In the genomic region with DNA sequence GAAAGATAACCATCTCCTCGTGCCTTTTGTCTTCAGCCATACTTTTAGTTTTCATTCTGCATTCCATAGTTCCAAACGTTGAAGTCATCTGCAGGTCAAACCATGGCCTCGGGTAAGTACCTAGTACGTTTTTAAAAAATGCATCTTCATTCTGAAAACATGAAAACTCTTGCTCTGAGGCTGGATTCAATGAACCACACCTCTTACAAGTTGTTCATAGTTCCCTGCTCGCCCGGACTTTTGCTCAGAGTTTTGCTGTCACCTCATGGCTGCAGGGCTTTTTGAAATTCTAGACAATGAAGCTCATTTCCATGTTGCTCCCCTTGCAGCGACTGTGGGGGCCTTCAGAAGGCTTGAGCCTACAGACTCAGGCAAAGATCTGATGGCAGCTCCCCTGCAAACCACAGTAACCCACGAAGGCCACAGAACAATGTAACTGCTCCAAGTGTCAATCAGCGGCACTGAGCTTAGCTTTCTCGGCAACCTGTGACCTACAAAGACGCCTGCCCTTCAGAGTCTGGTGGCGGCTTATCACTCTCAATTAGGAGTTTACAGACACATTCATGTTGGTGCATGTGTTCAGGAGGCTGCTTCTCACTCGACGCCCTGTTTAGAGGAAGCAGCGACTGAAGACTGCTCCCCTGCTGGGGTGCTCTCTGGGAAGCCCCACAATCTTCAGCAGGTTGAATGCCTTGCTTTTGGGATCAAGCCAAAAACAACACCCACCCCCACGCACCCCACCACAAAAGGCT, we compare ENCODE assay signal across 1 cellular context.
TF ChIP-seq lines count a peak whose summit lies in the region.

No MANE protein-coding gene starts in this region.

TF ChIP-seq in HEK293, 187 proteins besides CTCF, POLR2A, EP300 and RAD21 (continued from another document and continues in another):
- TF ChIP-seq, protein P1, sequence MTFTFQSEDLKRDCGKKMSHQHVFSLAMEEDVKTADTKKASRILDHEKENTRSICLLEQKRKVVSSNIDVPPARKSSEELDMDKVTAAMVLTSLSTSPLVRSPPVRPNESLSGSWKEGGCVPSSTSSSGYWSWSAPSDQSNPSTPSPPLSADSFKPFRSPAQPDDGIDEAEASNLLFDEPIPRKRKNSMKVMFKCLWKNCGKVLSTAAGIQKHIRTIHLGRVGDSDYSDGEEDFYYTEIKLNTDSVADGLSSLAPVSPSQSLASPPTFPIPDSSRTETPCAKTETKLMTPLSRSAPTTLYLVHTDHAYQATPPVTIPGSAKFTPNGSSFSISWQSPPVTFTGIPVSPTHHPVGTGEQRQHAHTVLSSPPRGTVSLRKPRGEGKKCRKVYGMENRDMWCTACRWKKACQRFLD (tag by site-specific recombination; IDR thresholded peaks at IDR 0.05): no peak
- no peak for TF ChIP-seq ZNF664 (tag by site-specific recombination; IDR thresholded peaks at IDR 0.05)
- no peak for TF ChIP-seq ZNF138 (tag by site-specific recombination; IDR thresholded peaks at IDR 0.05; ENCODE audit: borderline replicate concordance)
- TF ChIP-seq ZNF791 (tag by site-specific recombination; IDR thresholded peaks at IDR 0.05): no peak
- TF ChIP-seq ZNF521 (tag by site-specific recombination; IDR thresholded peaks at IDR 0.05): no peak
- TF ChIP-seq ZNF658 (tag by site-specific recombination; IDR thresholded peaks at IDR 0.05): no peak
- no peak for TF ChIP-seq ZNF10 (tag by site-specific recombination; IDR thresholded peaks at IDR 0.05)
- peak; percentile 28; the same call in 1 of the 2 replicates for TF ChIP-seq SCRT1 (tag by site-specific recombination; IDR thresholded peaks at IDR 0.05; ENCODE audit: borderline replicate concordance)
- TF ChIP-seq ZNF366 (tag by site-specific recombination; conservative IDR thresholded peaks at IDR 0.05): no peak
- TF ChIP-seq, protein P2, sequence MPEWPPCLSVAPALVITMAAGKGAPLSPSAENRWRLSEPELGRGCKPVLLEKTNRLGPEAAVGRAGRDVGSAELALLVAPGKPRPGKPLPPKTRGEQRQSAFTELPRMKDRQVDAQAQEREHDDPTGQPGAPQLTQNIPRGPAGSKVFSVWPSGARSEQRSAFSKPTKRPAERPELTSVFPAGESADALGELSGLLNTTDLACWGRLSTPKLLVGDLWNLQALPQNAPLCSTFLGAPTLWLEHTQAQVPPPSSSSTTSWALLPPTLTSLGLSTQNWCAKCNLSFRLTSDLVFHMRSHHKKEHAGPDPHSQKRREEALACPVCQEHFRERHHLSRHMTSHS (tag by site-specific recombination; IDR thresholded peaks at IDR 0.05): no peak
- no peak for TF ChIP-seq ZNF624 (tag by site-specific recombination; IDR thresholded peaks at IDR 0.05)
- TF ChIP-seq, protein P3, sequence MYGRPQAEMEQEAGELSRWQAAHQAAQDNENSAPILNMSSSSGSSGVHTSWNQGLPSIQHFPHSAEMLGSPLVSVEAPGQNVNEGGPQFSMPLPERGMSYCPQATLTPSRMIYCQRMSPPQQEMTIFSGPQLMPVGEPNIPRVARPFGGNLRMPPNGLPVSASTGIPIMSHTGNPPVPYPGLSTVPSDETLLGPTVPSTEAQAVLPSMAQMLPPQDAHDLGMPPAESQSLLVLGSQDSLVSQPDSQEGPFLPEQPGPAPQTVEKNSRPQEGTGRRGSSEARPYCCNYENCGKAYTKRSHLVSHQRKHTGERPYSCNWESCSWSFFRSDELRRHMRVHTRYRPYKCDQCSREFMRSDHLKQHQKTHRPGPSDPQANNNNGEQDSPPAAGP (tag by site-specific recombination; IDR thresholded peaks at IDR 0.05): no peak
- no peak for TF ChIP-seq ZBTB48 (tag by site-specific recombination; IDR thresholded peaks at IDR 0.05)
- TF ChIP-seq, protein P4, sequence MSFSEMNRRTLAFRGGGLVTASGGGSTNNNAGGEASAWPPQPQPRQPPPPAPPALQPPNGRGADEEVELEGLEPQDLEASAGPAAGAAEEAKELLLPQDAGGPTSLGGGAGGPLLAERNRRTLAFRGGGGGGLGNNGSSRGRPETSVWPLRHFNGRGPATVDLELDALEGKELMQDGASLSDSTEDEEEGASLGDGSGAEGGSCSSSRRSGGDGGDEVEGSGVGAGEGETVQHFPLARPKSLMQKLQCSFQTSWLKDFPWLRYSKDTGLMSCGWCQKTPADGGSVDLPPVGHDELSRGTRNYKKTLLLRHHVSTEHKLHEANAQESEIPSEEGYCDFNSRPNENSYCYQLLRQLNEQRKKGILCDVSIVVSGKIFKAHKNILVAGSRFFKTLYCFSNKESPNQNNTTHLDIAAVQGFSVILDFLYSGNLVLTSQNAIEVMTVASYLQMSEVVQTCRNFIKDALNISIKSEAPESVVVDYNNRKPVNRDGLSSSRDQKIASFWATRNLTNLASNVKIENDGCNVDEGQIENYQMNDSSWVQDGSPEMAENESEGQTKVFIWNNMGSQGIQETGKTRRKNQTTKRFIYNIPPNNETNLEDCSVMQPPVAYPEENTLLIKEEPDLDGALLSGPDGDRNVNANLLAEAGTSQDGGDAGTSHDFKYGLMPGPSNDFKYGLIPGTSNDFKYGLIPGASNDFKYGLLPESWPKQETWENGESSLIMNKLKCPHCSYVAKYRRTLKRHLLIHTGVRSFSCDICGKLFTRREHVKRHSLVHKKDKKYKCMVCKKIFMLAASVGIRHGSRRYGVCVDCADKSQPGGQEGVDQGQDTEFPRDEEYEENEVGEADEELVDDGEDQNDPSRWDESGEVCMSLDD (tag by site-specific recombination; IDR thresholded peaks at IDR 0.05): no peak
- TF ChIP-seq, protein P5, sequence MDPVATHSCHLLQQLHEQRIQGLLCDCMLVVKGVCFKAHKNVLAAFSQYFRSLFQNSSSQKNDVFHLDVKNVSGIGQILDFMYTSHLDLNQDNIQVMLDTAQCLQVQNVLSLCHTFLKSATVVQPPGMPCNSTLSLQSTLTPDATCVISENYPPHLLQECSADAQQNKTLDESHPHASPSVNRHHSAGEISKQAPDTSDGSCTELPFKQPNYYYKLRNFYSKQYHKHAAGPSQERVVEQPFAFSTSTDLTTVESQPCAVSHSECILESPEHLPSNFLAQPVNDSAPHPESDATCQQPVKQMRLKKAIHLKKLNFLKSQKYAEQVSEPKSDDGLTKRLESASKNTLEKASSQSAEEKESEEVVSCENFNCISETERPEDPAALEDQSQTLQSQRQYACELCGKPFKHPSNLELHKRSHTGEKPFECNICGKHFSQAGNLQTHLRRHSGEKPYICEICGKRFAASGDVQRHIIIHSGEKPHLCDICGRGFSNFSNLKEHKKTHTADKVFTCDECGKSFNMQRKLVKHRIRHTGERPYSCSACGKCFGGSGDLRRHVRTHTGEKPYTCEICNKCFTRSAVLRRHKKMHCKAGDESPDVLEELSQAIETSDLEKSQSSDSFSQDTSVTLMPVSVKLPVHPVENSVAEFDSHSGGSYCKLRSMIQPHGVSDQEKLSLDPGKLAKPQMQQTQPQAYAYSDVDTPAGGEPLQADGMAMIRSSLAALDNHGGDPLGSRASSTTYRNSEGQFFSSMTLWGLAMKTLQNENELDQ (tag by site-specific recombination; IDR thresholded peaks at IDR 0.05; ENCODE audit: low read depth): no peak
- no peak for TF ChIP-seq ZFP3 (tag by site-specific recombination; IDR thresholded peaks at IDR 0.05; ENCODE audit: low read depth)
- TF ChIP-seq ZNF610 (tag by site-specific recombination; IDR thresholded peaks at IDR 0.05; ENCODE audit: borderline replicate concordance): no peak
- TF ChIP-seq, protein P6, sequence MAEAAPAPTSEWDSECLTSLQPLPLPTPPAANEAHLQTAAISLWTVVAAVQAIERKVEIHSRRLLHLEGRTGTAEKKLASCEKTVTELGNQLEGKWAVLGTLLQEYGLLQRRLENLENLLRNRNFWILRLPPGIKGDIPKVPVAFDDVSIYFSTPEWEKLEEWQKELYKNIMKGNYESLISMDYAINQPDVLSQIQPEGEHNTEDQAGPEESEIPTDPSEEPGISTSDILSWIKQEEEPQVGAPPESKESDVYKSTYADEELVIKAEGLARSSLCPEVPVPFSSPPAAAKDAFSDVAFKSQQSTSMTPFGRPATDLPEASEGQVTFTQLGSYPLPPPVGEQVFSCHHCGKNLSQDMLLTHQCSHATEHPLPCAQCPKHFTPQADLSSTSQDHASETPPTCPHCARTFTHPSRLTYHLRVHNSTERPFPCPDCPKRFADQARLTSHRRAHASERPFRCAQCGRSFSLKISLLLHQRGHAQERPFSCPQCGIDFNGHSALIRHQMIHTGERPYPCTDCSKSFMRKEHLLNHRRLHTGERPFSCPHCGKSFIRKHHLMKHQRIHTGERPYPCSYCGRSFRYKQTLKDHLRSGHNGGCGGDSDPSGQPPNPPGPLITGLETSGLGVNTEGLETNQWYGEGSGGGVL (tag by site-specific recombination; IDR thresholded peaks at IDR 0.05): no peak
- TF ChIP-seq, protein P7, sequence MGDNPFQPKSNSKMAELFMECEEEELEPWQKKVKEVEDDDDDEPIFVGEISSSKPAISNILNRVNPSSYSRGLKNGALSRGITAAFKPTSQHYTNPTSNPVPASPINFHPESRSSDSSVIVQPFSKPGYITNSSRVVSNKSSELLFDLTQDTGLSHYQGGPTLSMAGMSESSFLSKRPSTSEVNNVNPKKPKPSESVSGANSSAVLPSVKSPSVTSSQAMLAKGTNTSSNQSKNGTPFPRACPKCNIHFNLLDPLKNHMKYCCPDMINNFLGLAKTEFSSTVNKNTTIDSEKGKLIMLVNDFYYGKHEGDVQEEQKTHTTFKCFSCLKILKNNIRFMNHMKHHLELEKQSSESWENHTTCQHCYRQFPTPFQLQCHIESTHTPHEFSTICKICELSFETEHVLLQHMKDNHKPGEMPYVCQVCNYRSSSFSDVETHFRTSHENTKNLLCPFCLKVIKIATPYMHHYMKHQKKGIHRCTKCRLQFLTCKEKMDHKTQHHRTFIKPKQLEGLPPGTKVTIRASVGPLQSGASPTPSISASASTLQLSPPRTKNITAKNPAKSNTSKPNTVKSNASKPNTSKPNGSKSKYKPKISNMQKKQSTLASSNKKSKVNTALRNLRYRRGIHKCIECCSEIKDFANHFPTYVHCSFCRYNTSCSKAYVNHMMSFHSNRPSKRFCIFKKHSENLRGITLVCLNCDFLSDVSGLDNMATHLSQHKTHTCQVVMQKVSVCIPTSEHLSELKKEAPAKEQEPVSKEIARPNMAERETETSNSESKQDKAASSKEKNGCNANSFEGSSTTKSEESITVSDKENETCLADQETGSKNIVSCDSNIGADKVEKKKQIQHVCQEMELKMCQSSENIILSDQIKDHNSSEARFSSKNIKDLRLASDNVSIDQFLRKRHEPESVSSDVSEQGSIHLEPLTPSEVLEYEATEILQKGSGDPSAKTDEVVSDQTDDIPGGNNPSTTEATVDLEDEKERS (tag by site-specific recombination; IDR thresholded peaks at IDR 0.05): no peak
- TF ChIP-seq HOXC10 (CRISPR knock-in tag; IDR thresholded peaks at IDR 0.05): no peak
- peak; percentile 29; the same call in 1 of the 2 replicates for TF ChIP-seq YY1 (tag by site-specific recombination; IDR thresholded peaks at IDR 0.05)
- TF ChIP-seq ZNF174 (tag by site-specific recombination; IDR thresholded peaks at IDR 0.05): no peak
- TF ChIP-seq, protein P8, sequence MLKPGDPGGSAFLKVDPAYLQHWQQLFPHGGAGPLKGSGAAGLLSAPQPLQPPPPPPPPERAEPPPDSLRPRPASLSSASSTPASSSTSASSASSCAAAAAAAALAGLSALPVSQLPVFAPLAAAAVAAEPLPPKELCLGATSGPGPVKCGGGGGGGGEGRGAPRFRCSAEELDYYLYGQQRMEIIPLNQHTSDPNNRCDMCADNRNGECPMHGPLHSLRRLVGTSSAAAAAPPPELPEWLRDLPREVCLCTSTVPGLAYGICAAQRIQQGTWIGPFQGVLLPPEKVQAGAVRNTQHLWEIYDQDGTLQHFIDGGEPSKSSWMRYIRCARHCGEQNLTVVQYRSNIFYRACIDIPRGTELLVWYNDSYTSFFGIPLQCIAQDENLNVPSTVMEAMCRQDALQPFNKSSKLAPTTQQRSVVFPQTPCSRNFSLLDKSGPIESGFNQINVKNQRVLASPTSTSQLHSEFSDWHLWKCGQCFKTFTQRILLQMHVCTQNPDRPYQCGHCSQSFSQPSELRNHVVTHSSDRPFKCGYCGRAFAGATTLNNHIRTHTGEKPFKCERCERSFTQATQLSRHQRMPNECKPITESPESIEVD (tag by site-specific recombination; IDR thresholded peaks at IDR 0.05): no peak
- TF ChIP-seq, protein P9, sequence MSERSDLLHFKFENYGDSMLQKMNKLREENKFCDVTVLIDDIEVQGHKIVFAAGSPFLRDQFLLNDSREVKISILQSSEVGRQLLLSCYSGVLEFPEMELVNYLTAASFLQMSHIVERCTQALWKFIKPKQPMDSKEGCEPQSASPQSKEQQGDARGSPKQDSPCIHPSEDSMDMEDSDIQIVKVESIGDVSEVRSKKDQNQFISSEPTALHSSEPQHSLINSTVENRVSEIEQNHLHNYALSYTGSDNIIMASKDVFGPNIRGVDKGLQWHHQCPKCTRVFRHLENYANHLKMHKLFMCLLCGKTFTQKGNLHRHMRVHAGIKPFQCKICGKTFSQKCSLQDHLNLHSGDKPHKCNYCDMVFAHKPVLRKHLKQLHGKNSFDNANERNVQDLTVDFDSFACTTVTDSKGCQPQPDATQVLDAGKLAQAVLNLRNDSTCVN (tag by site-specific recombination; optimal IDR thresholded peaks at IDR 0.05): no peak
- TF ChIP-seq, protein P10, sequence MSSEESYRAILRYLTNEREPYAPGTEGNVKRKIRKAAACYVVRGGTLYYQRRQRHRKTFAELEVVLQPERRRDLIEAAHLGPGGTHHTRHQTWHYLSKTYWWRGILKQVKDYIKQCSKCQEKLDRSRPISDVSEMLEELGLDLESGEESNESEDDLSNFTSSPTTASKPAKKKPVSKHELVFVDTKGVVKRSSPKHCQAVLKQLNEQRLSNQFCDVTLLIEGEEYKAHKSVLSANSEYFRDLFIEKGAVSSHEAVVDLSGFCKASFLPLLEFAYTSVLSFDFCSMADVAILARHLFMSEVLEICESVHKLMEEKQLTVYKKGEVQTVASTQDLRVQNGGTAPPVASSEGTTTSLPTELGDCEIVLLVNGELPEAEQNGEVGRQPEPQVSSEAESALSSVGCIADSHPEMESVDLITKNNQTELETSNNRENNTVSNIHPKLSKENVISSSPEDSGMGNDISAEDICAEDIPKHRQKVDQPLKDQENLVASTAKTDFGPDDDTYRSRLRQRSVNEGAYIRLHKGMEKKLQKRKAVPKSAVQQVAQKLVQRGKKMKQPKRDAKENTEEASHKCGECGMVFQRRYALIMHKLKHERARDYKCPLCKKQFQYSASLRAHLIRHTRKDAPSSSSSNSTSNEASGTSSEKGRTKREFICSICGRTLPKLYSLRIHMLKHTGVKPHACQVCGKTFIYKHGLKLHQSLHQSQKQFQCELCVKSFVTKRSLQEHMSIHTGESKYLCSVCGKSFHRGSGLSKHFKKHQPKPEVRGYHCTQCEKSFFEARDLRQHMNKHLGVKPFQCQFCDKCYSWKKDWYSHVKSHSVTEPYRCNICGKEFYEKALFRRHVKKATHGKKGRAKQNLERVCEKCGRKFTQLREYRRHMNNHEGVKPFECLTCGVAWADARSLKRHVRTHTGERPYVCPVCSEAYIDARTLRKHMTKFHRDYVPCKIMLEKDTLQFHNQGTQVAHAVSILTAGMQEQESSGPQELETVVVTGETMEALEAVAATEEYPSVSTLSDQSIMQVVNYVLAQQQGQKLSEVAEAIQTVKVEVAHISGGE (tag by site-specific recombination; conservative IDR thresholded peaks at IDR 0.05; ENCODE audit: low read depth): no peak
- no peak for TF ChIP-seq ZFHX2 (tag by site-specific recombination; conservative IDR thresholded peaks at IDR 0.05)
- TF ChIP-seq, protein P11, sequence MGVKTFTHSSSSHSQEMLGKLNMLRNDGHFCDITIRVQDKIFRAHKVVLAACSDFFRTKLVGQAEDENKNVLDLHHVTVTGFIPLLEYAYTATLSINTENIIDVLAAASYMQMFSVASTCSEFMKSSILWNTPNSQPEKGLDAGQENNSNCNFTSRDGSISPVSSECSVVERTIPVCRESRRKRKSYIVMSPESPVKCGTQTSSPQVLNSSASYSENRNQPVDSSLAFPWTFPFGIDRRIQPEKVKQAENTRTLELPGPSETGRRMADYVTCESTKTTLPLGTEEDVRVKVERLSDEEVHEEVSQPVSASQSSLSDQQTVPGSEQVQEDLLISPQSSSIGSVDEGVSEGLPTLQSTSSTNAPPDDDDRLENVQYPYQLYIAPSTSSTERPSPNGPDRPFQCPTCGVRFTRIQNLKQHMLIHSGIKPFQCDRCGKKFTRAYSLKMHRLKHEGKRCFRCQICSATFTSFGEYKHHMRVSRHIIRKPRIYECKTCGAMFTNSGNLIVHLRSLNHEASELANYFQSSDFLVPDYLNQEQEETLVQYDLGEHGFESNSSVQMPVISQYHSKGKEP (tag by site-specific recombination; IDR thresholded peaks at IDR 0.05): peak; percentile 10; the same call in 1 of the 2 replicates
- peak; percentile 74 for TF ChIP-seq SCRT2 (tag by site-specific recombination; IDR thresholded peaks at IDR 0.05)
